Comparison of ENCODE assay signal across 7 cellular contexts in the genomic region with DNA sequence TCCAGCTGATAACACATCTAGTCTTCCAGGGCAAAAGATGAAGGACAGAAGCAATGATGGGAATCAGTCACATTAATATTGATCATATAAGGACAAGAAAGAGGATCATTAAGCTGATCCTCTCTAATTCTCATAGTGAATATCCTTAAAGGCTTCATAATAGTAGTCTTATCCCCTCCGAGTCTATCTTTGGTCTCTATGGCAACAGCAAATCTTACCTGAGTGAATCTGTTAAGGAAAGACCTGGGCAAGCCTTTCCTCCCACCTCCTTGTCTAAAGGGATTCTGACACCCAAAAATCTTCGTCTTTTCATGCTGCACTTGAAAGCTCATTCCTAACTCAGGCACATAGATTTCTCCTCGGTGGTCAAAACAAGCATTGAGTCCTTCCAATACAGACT.
"Had no signal": no experiment of that assay in that cellular context is flagged by ENCODE, and none has a peak within 500 bp of the region (broad histone marks: within the 10 kb centered on the region; RNA-seq: fewer than 3 reads in every experiment).

No MANE protein-coding gene starts in this region.

- H3K4me3 ChIP-seq: HAP-1 had no signal

- DNase-seq: GOT3, H7, HFFc6 had no signal

- FAIRE-seq: HepG2 had no signal

- H3K9me3 ChIP-seq: HAP-1 had no signal

- ATAC-seq: HCT116, HepG2 had no signal

- H3K27ac ChIP-seq: HL-60 had no signal

- H3K4me1 ChIP-seq: HAP-1 had no signal
